8 cellular contexts compared by ENCODE assay signal in genomic region chr4:1856920-1857699, GRCh38. TPM values are rescaled to one million over a fixed set of nuclear protein-coding genes. Genes with fewer than 3 reads are reported as not detected.
DNase-seq lines count a peak whose midpoint lies in the region; ATAC-seq and TF ChIP-seq lines count a peak whose summit lies in the region.

No MANE protein-coding gene starts in this region.

- peaks cover 2% of the 10 kb centered on the region for H3K27me3 Mint-ChIP-seq in neural crest cell (ENCODE audit: low read depth)

- no peak for DNase-seq in fibroblast of pulmonary artery (ENCODE audit: low read depth)
- no peak for DNase-seq in neural crest cell (ENCODE audit: low read depth, low spot score)
- no peak for DNase-seq in stimulated activated CD4-positive, alpha-beta T cell treated with anti-CD3 and anti-CD28 coated beads, Interleukin-2, amount 100 ng/mL, for 48 hours
- DNase-seq in SHP77 (lab: John Stamatoyannopoulos, UW) = no peak

- ATAC-seq in GM19467 (IDR thresholded peaks at IDR 0.05; ENCODE audit: unreplicated experiment) = peak; percentile 2
- ATAC-seq in SK-N-SH treated with all-trans-retinoic acid at 6 μM for 48 hours = peak; percentile 15
- no peak for ATAC-seq in HG02938 (IDR thresholded peaks at IDR 0.05; ENCODE audit: unreplicated experiment)
- ATAC-seq in HG03460 (IDR thresholded peaks at IDR 0.05; ENCODE audit: unreplicated experiment) = no peak

- H3K36me3 Mint-ChIP-seq in neural crest cell (ENCODE audit: low read depth) = peaks cover 2% of the 10 kb centered on the region

- peak overlapping the region; percentile 80 for H3K4me3 ChIP-seq in fibroblast of pulmonary artery (replicated peaks; ENCODE audit: low read depth, low read length)

- no peak overlapping the region for H3K27ac Mint-ChIP-seq in neural crest cell (ENCODE audit: unreplicated experiment)

- TF ChIP-seq CTCF in fibroblast of pulmonary artery (IDR thresholded peaks at IDR 0.05; ENCODE audit: low read length, missing control alignments) (no peak), neural crest cell (conservative IDR thresholded peaks at IDR 0.05) (no peak)

- H3K9me3 Mint-ChIP-seq in neural crest cell = no peaks in the 10 kb centered on the region

- H3K4me3 Mint-ChIP-seq in neural crest cell = peak overlapping the region; percentile 85

- H3K4me1 Mint-ChIP-seq in neural crest cell = peaks cover 42% of the 10 kb centered on the region

TF ChIP-seq in SK-N-SH treated with all-trans-retinoic acid at 6 μM for 48 hours, 23 proteins besides CTCF, POLR2A, EP300 and RAD21:
- TF ChIP-seq ZFP30 (CRISPR knock-in tag; IDR thresholded peaks at IDR 0.05) (no peak), ZNF8 (CRISPR knock-in tag; IDR thresholded peaks at IDR 0.05) (no peak), ISL1 (CRISPR knock-in tag; IDR thresholded peaks at IDR 0.05) (no peak), CSRNP3 (CRISPR knock-in tag; IDR thresholded peaks at IDR 0.05) (no peak), RARB (CRISPR knock-in tag; IDR thresholded peaks at IDR 0.05) (no peak), OSR1 (CRISPR knock-in tag; IDR thresholded peaks at IDR 0.05) (no peak)
TF ChIP-seq in SK-N-SH treated with all-trans-retinoic acid at 6 μM for 48 hours: peak in this region for 0.

RNA-seq across cellular contexts. Expression of gene LETM1, which starts 1.2 kb away (rescaled TPM):
- total RNA-seq in neural crest cell = 59.5 and 60.6 TPM in 2 replicates

RNA-seq across cellular contexts. Expression of gene NSD2, which starts 14.1 kb away (rescaled TPM):
- total RNA-seq in neural crest cell = 269 and 274 TPM in 2 replicates

Comparison
In these comparisons a context has a peak if more than half of its experiments do, and no peak if none do; other contexts are left out.
1. ATAC-seq: peak in GM19467 (single experiment) and SK-N-SH treated with all-trans-retinoic acid at 6 μM for 48 hours (single experiment); none in HG02938 (single experiment) and HG03460 (single experiment).